ENCODE assay signal across 24 cellular contexts in the genomic region with DNA sequence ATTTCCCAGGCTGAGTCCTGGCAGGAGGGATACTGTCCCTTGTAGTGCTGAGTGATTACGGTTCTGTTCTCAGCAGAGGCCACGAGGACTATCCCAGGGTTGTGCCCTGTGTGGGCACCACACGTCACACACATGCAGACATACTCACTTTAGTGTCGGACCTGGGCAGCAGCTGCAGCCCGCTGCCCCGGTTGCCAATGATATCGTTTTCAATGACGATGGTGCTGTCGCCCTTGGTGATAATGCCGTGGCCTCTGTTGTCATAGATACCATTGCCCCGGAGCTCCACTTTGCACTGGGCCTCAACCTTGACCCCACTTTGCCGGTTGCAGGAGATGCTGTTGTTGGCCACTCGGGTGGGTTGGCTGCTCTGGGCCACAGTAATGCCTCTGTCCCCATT. TPM values are rescaled to one million over a fixed set of nuclear protein-coding genes. Genes with fewer than 3 reads are reported as not detected.
A peak's percentile ranks its signal among the peaks of the same experiment; 100 is the strongest.
DNase-seq lines count a peak whose midpoint lies in the region; ATAC-seq, FAIRE-seq and TF ChIP-seq lines count a peak whose summit lies in the region.
"Had no signal": no experiment of that assay in that cellular context is flagged by ENCODE, and none has a peak within 500 bp of the region (broad histone marks: within the 10 kb centered on the region; RNA-seq: fewer than 3 reads in every experiment).

No MANE protein-coding gene starts in this region.

- H3K9ac ChIP-seq in K562 (ENCODE audit: insufficient read depth in 1 of 2, low read depth in 2 of 2, low read length in 2 of 2) (no peak overlapping the region), neuronal stem cell (ENCODE audit: low read depth, low read length, poor library complexity) (no peak overlapping the region)
- H3K9ac ChIP-seq: BLaER1, GM23248 had no signal

- in situ Hi-C loops in K562 (cut with MboI): no loop called here

- no peak overlapping the region for H3K4ac ChIP-seq in neuronal stem cell (ENCODE audit: low read length)

- H3K36me3 ChIP-seq in K562 (ENCODE audit: control insufficient read depth, insufficient read depth, low read length) (peaks cover 23% of the 10 kb centered on the region; the same call in 2 of the 3 replicates), gastroesophageal sphincter (peaks cover 0 to 94% of the 10 kb centered on the region in 2 donors), neuronal stem cell (replicated peaks in 1 of 2; ENCODE audit: control insufficient read depth in 2 of 2, insufficient read depth in 2 of 2, low read length in 2 of 2) (peaks cover 22 to 72% of the 10 kb centered on the region in 2 donors)

- no peak overlapping the region for H2BK12ac ChIP-seq in neuronal stem cell (ENCODE audit: low read length)

- TF ChIP-seq EP300 in K562 (IDR thresholded peaks at IDR 0.05; ENCODE audit: low read length) (no peak), gastroesophageal sphincter (IDR thresholded peaks at IDR 0.05) (no peak)

- TF ChIP-seq POLR2A in K562 (conservative IDR thresholded peaks at IDR 0.05) (no peak), gastroesophageal sphincter (IDR thresholded peaks at IDR 0.05) (no peak)

- no peak for FAIRE-seq in K562 (lab: Jason Lieb, UNC)
- FAIRE-seq: A204.1, G401.6, GM12892, GM19239 had no signal

- H2AK5ac ChIP-seq in neuronal stem cell (ENCODE audit: low read depth, low read length): no peak overlapping the region

- CTCF ChIA-PET in activated CD8-positive, alpha-beta memory T cell treated with anti-CD3 and anti-CD28 coated beads, Interleukin-2, amount 10 ng/mL, durations not matched to agents 7 days and 5 days (lab: Charles Lee): interaction anchor here (1.2 kb wide), 1 partner anchor 103 kb away, joined by 4 read pairs; no protein-coding TSS in a partner anchor
- CTCF ChIA-PET in K562 (lab: Yijun Ruan, JAX; ENCODE audit: low intra/inter-chr PET ratio): no interaction called here

- no peak overlapping the region for H2BK15ac ChIP-seq in neuronal stem cell (ENCODE audit: low read length)

- H3K23ac ChIP-seq in neuronal stem cell (ENCODE audit: low read depth, low read length, poor library complexity): peak overlapping the region; percentile 37

- H3K14ac ChIP-seq in neuronal stem cell (ENCODE audit: low read length): peak overlapping the region; percentile 9

- H3K27ac ChIP-seq in K562 (ENCODE audit: extremely low read depth, low read depth, low read length): no peak overlapping the region
- no peak overlapping the region for H3K27ac ChIP-seq in gastroesophageal sphincter
- H3K27ac ChIP-seq in neuronal stem cell (replicated peaks; ENCODE audit: low read length): no peak overlapping the region
- H3K27ac ChIP-seq: 22Rv1, BLaER1, C4-2B, GM23248 had no signal

- H3K27ac Mint-ChIP-seq in activated CD8-positive, alpha-beta memory T cell treated with anti-CD3 and anti-CD28 coated beads, Interleukin-2, amount 10 ng/mL, durations not matched to agents 7 days and 5 days: no peak overlapping the region
- H3K27ac Mint-ChIP-seq: CD8-positive, alpha-beta T cell had no signal

- DNase-seq in activated CD8-positive, alpha-beta memory T cell treated with anti-CD3 and anti-CD28 coated beads, Interleukin-2, amount 10 ng/mL, durations not matched to agents 7 days and 5 days: no peak
- DNase-seq in activated CD8-positive, alpha-beta memory T cell treated with anti-CD3 and anti-CD28 coated beads for 24 hours: no peak
- no peak for DNase-seq in K562 (ENCODE audit: extremely low read depth in 1 of 4, low spot score in 3 of 4)
- DNase-seq in neuronal stem cell (ENCODE audit: low spot score): no peak
- no peak for DNase-seq in NCI-H128 (lab: John Stamatoyannopoulos, UW; ENCODE audit: unreplicated experiment)
- no peak for DNase-seq in superior temporal gyrus (ENCODE audit: extremely low spot score)
- DNase-seq: Caco-2; CD4-positive, CD25-positive, alpha-beta regulatory T cell; CD8-positive, alpha-beta T cell; DMS153; DND-41; GM23248; H9 had no signal

- no peak overlapping the region for H2BK120ac ChIP-seq in neuronal stem cell (ENCODE audit: low read depth, low read length)

- no peak overlapping the region for H3K4me3 ChIP-seq in K562
- H3K4me3 ChIP-seq in gastroesophageal sphincter: no peak overlapping the region
- no peak overlapping the region for H3K4me3 ChIP-seq in neuronal stem cell (ENCODE audit: low read length in 2 of 2)
- H3K4me3 ChIP-seq: BLaER1, GM23248 had no signal

- WGBS in K562 (ENCODE audit: insufficient coverage, low coverage, missing lambda C conversion rate): 74% methylated on average over 13 of the region's 13 CpGs
- 83% methylated on average over 7 of the region's 13 CpGs; no CpG with 5 or more reads in 1 of the 2 donors for WGBS in gastroesophageal sphincter (ENCODE audit: low coverage in 1 of 2), 2 donors
- WGBS in neuronal stem cell (ENCODE audit: extremely low coverage in 2 of 2, insufficient read length in 2 of 2, insufficient replicate concordance in 1 of 2), 2 donors: no CpG with 5 or more reads among the region's 13 CpGs

- H3K4me2 ChIP-seq in K562 (ENCODE audit: insufficient read depth, low read length): no peak overlapping the region
- no peak overlapping the region for H3K4me2 ChIP-seq in neuronal stem cell (ENCODE audit: insufficient read depth, low read length, poor library complexity, severe bottlenecking)
- H3K4me2 ChIP-seq: BLaER1 had no signal

- H4K20me1 ChIP-seq in K562 (replicated peaks; ENCODE audit: control insufficient read depth, insufficient read depth, low read length): 0 out of 2 replicates have a peak, but pooled peaks cover 5% of the 10 kb centered on the region
- H4K20me1 ChIP-seq: BLaER1 had no signal

- H3K9me3 ChIP-seq in K562 (replicated peaks; ENCODE audit: control insufficient read depth, insufficient read depth, low read depth, low read length) (no peaks in the 10 kb centered on the region), gastroesophageal sphincter (no peaks in the 10 kb centered on the region), neuronal stem cell (replicated peaks in 1 of 2; ENCODE audit: control insufficient read depth in 2 of 2, insufficient read depth in 1 of 2, low read depth in 1 of 2, low read length in 2 of 2) (peaks cover 0 to 2% of the 10 kb centered on the region in 2 donors)
- H3K9me3 ChIP-seq: BLaER1, Caco-2 had no signal

- H2BK5ac ChIP-seq in neuronal stem cell (ENCODE audit: low read length): no peak overlapping the region

- no TSS peak for BruUV-seq in K562 (replicated peaks; lab: Mats Ljungman, UMichigan)

- no peak for TF ChIP-seq RAD21 in K562 (CRISPR knock-in tag; conservative IDR thresholded peaks at IDR 0.05 in 1 of 2, IDR thresholded peaks at IDR 0.05 in 1 of 2)

- H3K4me3 Mint-ChIP-seq in activated CD8-positive, alpha-beta memory T cell treated with anti-CD3 and anti-CD28 coated beads, Interleukin-2, amount 10 ng/mL, durations not matched to agents 7 days and 5 days: no peak overlapping the region
- H3K4me3 Mint-ChIP-seq: B cell; CD4-positive, CD25-positive, alpha-beta regulatory T cell; CD8-positive, alpha-beta T cell; H9 had no signal

- H3K9me1 ChIP-seq in K562 (ENCODE audit: control insufficient read depth, insufficient read depth, low read length): no peaks in the 10 kb centered on the region

- no peak overlapping the region for H4K91ac ChIP-seq in neuronal stem cell (ENCODE audit: low read depth, low read length, poor library complexity)

- H3K27me3 Mint-ChIP-seq in activated CD8-positive, alpha-beta memory T cell treated with anti-CD3 and anti-CD28 coated beads, Interleukin-2, amount 10 ng/mL, durations not matched to agents 7 days and 5 days: no peaks in the 10 kb centered on the region
- H3K27me3 Mint-ChIP-seq: B cell; CD4-positive, CD25-positive, alpha-beta regulatory T cell had no signal

- H3K4me1 ChIP-seq in K562 (replicated peaks in 1 of 2; ENCODE audit: control insufficient read depth in 2 of 2, insufficient read depth in 2 of 2, low read length in 2 of 2) (no peaks in the 10 kb centered on the region), gastroesophageal sphincter (no peaks in the 10 kb centered on the region), neuronal stem cell (ENCODE audit: control insufficient read depth in 2 of 2, insufficient read depth in 1 of 2, low read depth in 1 of 2, low read length in 2 of 2) (no peaks in the 10 kb centered on the region)
- H3K4me1 ChIP-seq: BLaER1, Caco-2 had no signal

- peaks cover 5% of the 10 kb centered on the region for H3K4me1 Mint-ChIP-seq in activated CD8-positive, alpha-beta memory T cell treated with anti-CD3 and anti-CD28 coated beads, Interleukin-2, amount 10 ng/mL, durations not matched to agents 7 days and 5 days
- H3K4me1 Mint-ChIP-seq: B cell; CD4-positive, CD25-positive, alpha-beta regulatory T cell had no signal

- intact Hi-C loops in K562 (cut with micrococcal nuclease): no loop called here

- no peaks in the 10 kb centered on the region for H3K9me3 Mint-ChIP-seq in activated CD8-positive, alpha-beta memory T cell treated with anti-CD3 and anti-CD28 coated beads, Interleukin-2, amount 10 ng/mL, durations not matched to agents 7 days and 5 days (ENCODE audit: low read depth)
- H3K9me3 Mint-ChIP-seq: CD4-positive, CD25-positive, alpha-beta regulatory T cell; CD8-positive, alpha-beta T cell; H9 had no signal

- H3K79me2 ChIP-seq in K562 (ENCODE audit: control insufficient read depth, insufficient read depth, low read length): no peaks in the 10 kb centered on the region

- H3K79me1 ChIP-seq in neuronal stem cell (ENCODE audit: low read depth, low read length): no peaks in the 10 kb centered on the region

- no peak overlapping the region for H3K18ac ChIP-seq in neuronal stem cell (ENCODE audit: low read length)

- H2AFZ ChIP-seq in K562 (ENCODE audit: low read depth, low read length) (no peak overlapping the region), neuronal stem cell (ENCODE audit: low read length) (no peak overlapping the region)
- H2AFZ ChIP-seq: GM23248 had no signal

- H3K27me3 ChIP-seq in K562 (ENCODE audit: control insufficient read depth in 2 of 2, insufficient read depth in 2 of 2, low read length in 2 of 2) (no peaks in the 10 kb centered on the region), gastroesophageal sphincter (no peaks in the 10 kb centered on the region), neuronal stem cell (ENCODE audit: control insufficient read depth in 3 of 3, insufficient read depth in 3 of 3, low read depth in 1 of 3, low read length in 3 of 3) (no peaks in the 10 kb centered on the region)
- H3K27me3 ChIP-seq: BLaER1 had no signal

- POLR2A ChIA-PET in K562 (lab: Yijun Ruan, JAX): interaction anchor here (0.8 to 0.9 kb wide), 2 partner anchors 10 to 12 kb away, joined by 3 read pairs; no protein-coding TSS in a partner anchor

- no peak overlapping the region for H4K8ac ChIP-seq in neuronal stem cell (ENCODE audit: low read depth, low read length)

- TF ChIP-seq CTCF in K562 (IDR thresholded peaks at IDR 0.05 in 2 of 3, conservative IDR thresholded peaks at IDR 0.05 in 1 of 3; ENCODE audit: insufficient read depth in 2 of 3, low read depth in 1 of 3, low read length in 3 of 3) (no peak), gastroesophageal sphincter (IDR thresholded peaks at IDR 0.05) (no peak)

- peak; percentile 12 for ATAC-seq in activated CD8-positive, alpha-beta memory T cell treated with anti-CD3 and anti-CD28 coated beads, Interleukin-2, amount 10 ng/mL, durations not matched to agents 7 days and 5 days
- no peak for ATAC-seq in K562
- ATAC-seq in gastroesophageal sphincter: peak; percentile 7
- no peak for ATAC-seq in HG03439 (IDR thresholded peaks at IDR 0.05; ENCODE audit: unreplicated experiment)
- ATAC-seq: CD8-positive, alpha-beta T cell; HCT116 had no signal

- H3K36me3 Mint-ChIP-seq in activated CD8-positive, alpha-beta memory T cell treated with anti-CD3 and anti-CD28 coated beads, Interleukin-2, amount 10 ng/mL, durations not matched to agents 7 days and 5 days: no peaks in the 10 kb centered on the region

RNA-seq across cellular contexts. Expression of a gene that starts 32.2 kb away (rescaled TPM):
- 10 to 100 TPM; 35.5 to 43.0 TPM for total RNA-seq in activated CD8-positive, alpha-beta memory T cell treated with anti-CD3 and anti-CD28 coated beads, Interleukin-2, amount 10 ng/mL, durations not matched to agents 7 days and 5 days
- 50.0 and 70.5 TPM in 2 replicates for total RNA-seq in K562 (2011; cell fraction: chromatin; rRNA removed; ENCODE audit: low replicate concordance)
- total RNA-seq in K562 (2011; cell fraction: nucleolus; rRNA removed): 44.6 and 55.7 TPM in 2 replicates
- total RNA-seq in K562 (2011; cell fraction: nucleoplasm; rRNA removed): 43.4 and 44.5 TPM in 2 replicates
- 61.1 and 70.2 TPM in 2 replicates for total RNA-seq in K562 (2014; rRNA removed)
- 102 and 104 TPM in 2 replicates for total RNA-seq in K562 (2014; rRNA removed; fragmentation: Illumina TruSeq; extraction: Trizol)
- 82.0 and 85.0 TPM in 2 replicates for total RNA-seq in K562 (2015; rRNA removed; fragmentation: Illumina TruSeq; extraction: Trizol)
- total RNA-seq in K562 (2021): 69.0 and 73.1 TPM in 2 replicates
- 70.3 and 95.1 TPM in 2 replicates for polyA plus RNA-seq in K562 (2011; rRNA removed)
- 41.3 and 55.7 TPM in 2 replicates for polyA plus RNA-seq in K562 (2011; cell fraction: cytosol; rRNA removed)
- 23.3 and 26.4 TPM in 2 replicates for polyA plus RNA-seq in K562 (2011; cell fraction: nucleus; rRNA removed)
- polyA plus RNA-seq in K562 (2012): 52.5 and 66.7 TPM in 2 replicates
- polyA plus RNA-seq in K562 (2014; fragmentation: Illumina TruSeq; extraction: Trizol): 89.6 and 91.7 TPM in 2 replicates
- polyA plus RNA-seq in K562 (2014; fragmentation: Nextera tagmentation; extraction: Ambion mirVana): 10 to 100 TPM; 18.9 to 39.4 TPM
- polyA plus RNA-seq in K562 (2014; rRNA removed): 74.4 and 85.6 TPM in 2 replicates
- 104 and 115 TPM in 2 replicates for polyA minus RNA-seq in K562 (2011; rRNA and poly(A)+ RNA removed)
- polyA minus RNA-seq in K562 (2011; cell fraction: cytosol; rRNA and poly(A)+ RNA removed): 34.6 and 39.5 TPM in 2 replicates
- polyA minus RNA-seq in K562 (2011; cell fraction: nucleus; rRNA and poly(A)+ RNA removed): 23.8 and 26.3 TPM in 2 replicates
- 10 to 100 TPM; 22.3 to 44.0 (median 25.4) TPM for total RNA-seq in gastroesophageal sphincter
- polyA plus RNA-seq in neuronal stem cell (2013, experiment 1 of 2): 23.1 TPM
- polyA plus RNA-seq in neuronal stem cell (2013, experiment 2 of 2): 21.5 TPM

RNA-seq across cellular contexts. Expression of a gene that starts 52.7 kb away (rescaled TPM):
- total RNA-seq in activated CD8-positive, alpha-beta memory T cell treated with anti-CD3 and anti-CD28 coated beads, Interleukin-2, amount 10 ng/mL, durations not matched to agents 7 days and 5 days: 1 to 10 TPM; 9.7 TPM
- 41.8 and 45.3 TPM in 2 replicates for total RNA-seq in K562 (2011; cell fraction: chromatin; rRNA removed; ENCODE audit: low replicate concordance)
- 38.3 and 44.4 TPM in 2 replicates for total RNA-seq in K562 (2011; cell fraction: nucleolus; rRNA removed)
- total RNA-seq in K562 (2011; cell fraction: nucleoplasm; rRNA removed): 44.4 and 47.6 TPM in 2 replicates
- total RNA-seq in K562 (2014; rRNA removed): 14.8 and 15.1 TPM in 2 replicates
- 14.8 and 15.3 TPM in 2 replicates for total RNA-seq in K562 (2014; rRNA removed; fragmentation: Illumina TruSeq; extraction: Trizol)
- 14.4 and 15.5 TPM in 2 replicates for total RNA-seq in K562 (2015; rRNA removed; fragmentation: Illumina TruSeq; extraction: Trizol)
- total RNA-seq in K562 (2021): 16.6 and 18.9 TPM in 2 replicates
- polyA plus RNA-seq in K562 (2011; rRNA removed): 43.2 and 46.6 TPM in 2 replicates
- polyA plus RNA-seq in K562 (2011; cell fraction: cytosol; rRNA removed): 33.1 and 42.6 TPM in 2 replicates
- 43.6 and 54.0 TPM in 2 replicates for polyA plus RNA-seq in K562 (2011; cell fraction: nucleus; rRNA removed)
- 13.7 and 13.8 TPM in 2 replicates for polyA plus RNA-seq in K562 (2012)
- 20.1 and 21.2 TPM in 2 replicates for polyA plus RNA-seq in K562 (2014; fragmentation: Illumina TruSeq; extraction: Trizol)
- polyA plus RNA-seq in K562 (2014; fragmentation: Nextera tagmentation; extraction: Ambion mirVana): 1 to 10 TPM; 2.3 to 4.7 TPM
- 16.3 and 16.9 TPM in 2 replicates for polyA plus RNA-seq in K562 (2014; rRNA removed)
- 43.5 and 52.8 TPM in 2 replicates for polyA minus RNA-seq in K562 (2011; rRNA and poly(A)+ RNA removed)
- polyA minus RNA-seq in K562 (2011; cell fraction: cytosol; rRNA and poly(A)+ RNA removed): 15.8 and 19.3 TPM in 2 replicates
- polyA minus RNA-seq in K562 (2011; cell fraction: nucleus; rRNA and poly(A)+ RNA removed): 20.2 and 29.5 TPM in 2 replicates
- total RNA-seq in gastroesophageal sphincter: 10 to 100 TPM; 12.3 to 15.8 (median 13.5) TPM
- polyA plus RNA-seq in neuronal stem cell (2013, experiment 1 of 2): 19.2 TPM
- 19.2 TPM for polyA plus RNA-seq in neuronal stem cell (2013, experiment 2 of 2)

RNA-seq across cellular contexts. Expression of a gene that starts 58.2 kb away (rescaled TPM):
- total RNA-seq in activated CD8-positive, alpha-beta memory T cell treated with anti-CD3 and anti-CD28 coated beads, Interleukin-2, amount 10 ng/mL, durations not matched to agents 7 days and 5 days: 1 to 10 TPM; 1.3 to 2.6 TPM
- total RNA-seq in K562 (2011; cell fraction: chromatin; rRNA removed; ENCODE audit: low replicate concordance): 20.5 and 28.7 TPM in 2 replicates
- 16.5 and 18.0 TPM in 2 replicates for total RNA-seq in K562 (2011; cell fraction: nucleolus; rRNA removed)
- 18.5 and 20.4 TPM in 2 replicates for total RNA-seq in K562 (2011; cell fraction: nucleoplasm; rRNA removed)
- total RNA-seq in K562 (2014; rRNA removed) (5.4 and 8.2 TPM in 2 replicates), K562 (2014; rRNA removed; fragmentation: Illumina TruSeq; extraction: Trizol) (5.0 and 6.0 TPM in 2 replicates), K562 (2015; rRNA removed; fragmentation: Illumina TruSeq; extraction: Trizol) (5.8 and 5.9 TPM in 2 replicates), K562 (2021) (8.8 and 9.0 TPM in 2 replicates), gastroesophageal sphincter (10 to 100 TPM in 1 of 4 donors, 1 to 10 TPM in 3; 5.1 to 10.5 (median 7.2) TPM)
- polyA plus RNA-seq in K562 (2011; rRNA removed) (9.9 and 16.4 TPM in 2 replicates), K562 (2014; fragmentation: Illumina TruSeq; extraction: Trizol) (8.8 and 9.6 TPM in 2 replicates), K562 (2014; fragmentation: Nextera tagmentation; extraction: Ambion mirVana) (1 to 10 TPM in 1 of 2 experiments, under 1 TPM in 1; 0.84 to 1.4 TPM), K562 (2014; rRNA removed) (7.5 and 8.1 TPM in 2 replicates)
- polyA plus RNA-seq in K562 (2011; cell fraction: cytosol; rRNA removed): 12.5 and 16.9 TPM in 2 replicates
- 23.8 and 24.9 TPM in 2 replicates for polyA plus RNA-seq in K562 (2011; cell fraction: nucleus; rRNA removed)
- polyA plus RNA-seq in K562 (2012): 7.7 and 8.2 TPM in 2 replicates
- polyA minus RNA-seq in K562 (2011; rRNA and poly(A)+ RNA removed): 15.5 and 17.2 TPM in 2 replicates
- polyA minus RNA-seq in K562 (2011; cell fraction: cytosol; rRNA and poly(A)+ RNA removed): 6.4 and 10.2 TPM in 2 replicates
- polyA minus RNA-seq in K562 (2011; cell fraction: nucleus; rRNA and poly(A)+ RNA removed): 8.8 and 11.0 TPM in 2 replicates
- polyA plus RNA-seq in neuronal stem cell (2013, experiment 1 of 2): 11.9 TPM
- 12.4 TPM for polyA plus RNA-seq in neuronal stem cell (2013, experiment 2 of 2)

Comparison
In these comparisons a context has a peak if more than half of its experiments do, and no peak if none do; other contexts are left out.
1. ATAC-seq: peak in activated CD8-positive, alpha-beta memory T cell treated with anti-CD3 and anti-CD28 coated beads, Interleukin-2, amount 10 ng/mL, durations not matched to agents 7 days and 5 days (single experiment) and gastroesophageal sphincter (single experiment); none in K562 (single experiment) and HG03439 (single experiment).